Comparison of ENCODE assay signal across 1 cellular context in the genomic region with DNA sequence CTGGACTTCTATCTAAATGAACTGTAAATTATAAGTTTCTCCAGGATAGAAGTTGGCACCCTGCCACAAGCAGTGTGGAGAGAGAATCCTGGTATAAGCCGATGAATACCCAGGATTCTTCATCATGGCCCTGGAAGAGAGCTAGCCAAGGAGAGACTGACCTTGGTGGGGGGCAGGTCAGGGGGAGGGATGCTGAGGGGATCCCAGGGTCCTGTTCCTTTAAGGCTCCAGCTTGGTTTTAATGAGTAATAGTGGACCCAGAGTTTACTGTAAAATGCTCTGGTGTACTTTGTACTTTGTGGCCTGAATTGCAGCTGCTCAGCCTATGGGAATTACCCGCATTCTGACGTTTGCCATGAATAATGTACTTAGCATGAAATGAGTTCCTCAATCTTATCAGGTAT.
TF ChIP-seq lines count a peak whose summit lies in the region.

No MANE protein-coding gene starts in this region.

TF ChIP-seq in GM23338, 12 proteins besides CTCF, POLR2A, EP300 and RAD21 (continued from another document):
- TF ChIP-seq, protein P1, sequence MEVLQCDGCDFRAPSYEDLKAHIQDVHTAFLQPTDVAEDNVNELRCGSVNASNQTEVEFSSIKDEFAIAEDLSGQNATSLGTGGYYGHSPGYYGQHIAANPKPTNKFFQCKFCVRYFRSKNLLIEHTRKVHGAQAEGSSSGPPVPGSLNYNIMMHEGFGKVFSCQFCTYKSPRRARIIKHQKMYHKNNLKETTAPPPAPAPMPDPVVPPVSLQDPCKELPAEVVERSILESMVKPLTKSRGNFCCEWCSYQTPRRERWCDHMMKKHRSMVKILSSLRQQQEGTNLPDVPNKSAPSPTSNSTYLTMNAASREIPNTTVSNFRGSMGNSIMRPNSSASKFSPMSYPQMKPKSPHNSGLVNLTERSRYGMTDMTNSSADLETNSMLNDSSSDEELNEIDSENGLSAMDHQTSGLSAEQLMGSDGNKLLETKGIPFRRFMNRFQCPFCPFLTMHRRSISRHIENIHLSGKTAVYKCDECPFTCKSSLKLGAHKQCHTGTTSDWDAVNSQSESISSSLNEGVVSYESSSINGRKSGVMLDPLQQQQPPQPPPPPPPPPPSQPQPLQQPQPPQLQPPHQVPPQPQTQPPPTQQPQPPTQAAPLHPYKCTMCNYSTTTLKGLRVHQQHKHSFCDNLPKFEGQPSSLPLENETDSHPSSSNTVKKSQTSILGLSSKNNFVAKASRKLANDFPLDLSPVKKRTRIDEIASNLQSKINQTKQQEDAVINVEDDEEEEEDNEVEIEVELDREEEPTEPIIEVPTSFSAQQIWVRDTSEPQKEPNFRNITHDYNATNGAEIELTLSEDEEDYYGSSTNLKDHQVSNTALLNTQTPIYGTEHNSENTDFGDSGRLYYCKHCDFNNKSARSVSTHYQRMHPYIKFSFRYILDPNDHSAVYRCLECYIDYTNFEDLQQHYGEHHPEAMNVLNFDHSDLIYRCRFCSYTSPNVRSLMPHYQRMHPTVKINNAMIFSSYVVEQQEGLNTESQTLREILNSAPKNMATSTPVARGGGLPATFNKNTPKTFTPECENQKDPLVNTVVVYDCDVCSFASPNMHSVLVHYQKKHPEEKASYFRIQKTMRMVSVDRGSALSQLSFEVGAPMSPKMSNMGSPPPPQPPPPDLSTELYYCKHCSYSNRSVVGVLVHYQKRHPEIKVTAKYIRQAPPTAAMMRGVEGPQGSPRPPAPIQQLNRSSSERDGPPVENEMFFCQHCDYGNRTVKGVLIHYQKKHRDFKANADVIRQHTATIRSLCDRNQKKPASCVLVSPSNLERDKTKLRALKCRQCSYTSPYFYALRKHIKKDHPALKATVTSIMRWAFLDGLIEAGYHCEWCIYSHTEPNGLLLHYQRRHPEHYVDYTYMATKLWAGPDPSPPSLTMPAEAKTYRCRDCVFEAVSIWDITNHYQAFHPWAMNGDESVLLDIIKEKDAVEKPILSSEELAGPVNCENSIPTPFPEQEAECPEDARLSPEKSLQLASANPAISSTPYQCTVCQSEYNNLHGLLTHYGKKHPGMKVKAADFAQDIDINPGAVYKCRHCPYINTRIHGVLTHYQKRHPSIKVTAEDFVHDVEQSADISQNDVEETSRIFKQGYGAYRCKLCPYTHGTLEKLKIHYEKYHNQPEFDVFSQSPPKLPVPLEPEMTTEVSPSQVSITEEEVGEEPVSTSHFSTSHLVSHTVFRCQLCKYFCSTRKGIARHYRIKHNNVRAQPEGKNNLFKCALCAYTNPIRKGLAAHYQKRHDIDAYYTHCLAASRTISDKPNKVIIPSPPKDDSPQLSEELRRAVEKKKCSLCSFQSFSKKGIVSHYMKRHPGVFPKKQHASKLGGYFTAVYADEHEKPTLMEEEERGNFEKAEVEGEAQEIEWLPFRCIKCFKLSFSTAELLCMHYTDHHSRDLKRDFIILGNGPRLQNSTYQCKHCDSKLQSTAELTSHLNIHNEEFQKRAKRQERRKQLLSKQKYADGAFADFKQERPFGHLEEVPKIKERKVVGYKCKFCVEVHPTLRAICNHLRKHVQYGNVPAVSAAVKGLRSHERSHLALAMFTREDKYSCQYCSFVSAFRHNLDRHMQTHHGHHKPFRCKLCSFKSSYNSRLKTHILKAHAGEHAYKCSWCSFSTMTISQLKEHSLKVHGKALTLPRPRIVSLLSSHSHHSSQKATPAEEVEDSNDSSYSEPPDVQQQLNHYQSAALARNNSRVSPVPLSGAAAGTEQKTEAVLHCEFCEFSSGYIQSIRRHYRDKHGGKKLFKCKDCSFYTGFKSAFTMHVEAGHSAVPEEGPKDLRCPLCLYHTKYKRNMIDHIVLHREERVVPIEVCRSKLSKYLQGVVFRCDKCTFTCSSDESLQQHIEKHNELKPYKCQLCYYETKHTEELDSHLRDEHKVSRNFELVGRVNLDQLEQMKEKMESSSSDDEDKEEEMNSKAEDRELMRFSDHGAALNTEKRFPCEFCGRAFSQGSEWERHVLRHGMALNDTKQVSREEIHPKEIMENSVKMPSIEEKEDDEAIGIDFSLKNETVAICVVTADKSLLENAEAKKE (CRISPR knock-in tag; IDR thresholded peaks at IDR 0.05), result no peak
- TF ChIP-seq POLR2AphosphoS5 (IDR thresholded peaks at IDR 0.05; ENCODE audit: low read depth), result no peak
- no peak for TF ChIP-seq REST (IDR thresholded peaks at IDR 0.05; ENCODE audit: unreplicated experiment)
- TF ChIP-seq EZH2 (IDR thresholded peaks at IDR 0.05; ENCODE audit: low read depth, unreplicated experiment), result no peak
- TF ChIP-seq ZNF114 (CRISPR knock-in tag; IDR thresholded peaks at IDR 0.05), result no peak
- TF ChIP-seq STAT1 (IDR thresholded peaks at IDR 0.05; ENCODE audit: unreplicated experiment), result no peak
